In the genomic region with DNA sequence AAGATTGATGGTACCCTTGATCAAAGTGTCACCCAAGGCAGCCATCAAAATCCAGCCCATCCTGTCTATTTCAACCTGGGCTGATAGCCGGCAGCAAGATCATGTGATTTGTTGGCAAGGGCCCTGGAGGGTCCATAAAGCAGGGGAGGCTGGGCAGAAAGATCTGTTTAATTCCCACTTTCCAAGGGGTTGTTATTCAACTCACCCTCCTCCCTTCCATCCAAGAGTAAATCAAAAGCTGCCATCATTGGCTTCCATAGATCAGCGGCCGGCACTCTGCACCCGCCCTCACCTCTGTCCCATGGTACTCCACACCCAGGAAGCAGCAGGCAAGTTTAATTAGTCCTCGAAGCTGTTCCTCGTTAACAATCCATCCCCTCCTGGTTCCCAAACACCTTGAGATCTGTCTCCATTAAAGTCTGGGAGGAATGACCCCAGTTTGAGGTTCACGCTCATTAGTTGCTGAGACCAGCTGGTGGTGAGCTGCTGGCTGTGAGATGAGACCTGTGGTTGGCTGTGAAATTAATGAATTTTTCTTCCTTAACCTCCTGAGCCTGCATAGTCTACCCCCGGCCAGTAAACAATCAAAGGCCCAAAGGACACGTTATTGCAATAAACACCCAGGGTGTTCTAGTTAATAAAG, we compare ENCODE assay signal across 16 cellular contexts.
"Had no signal": no experiment of that assay in that cellular context is flagged by ENCODE, and none has a peak within 500 bp of the region (broad histone marks: within the 10 kb centered on the region; RNA-seq: fewer than 3 reads in every experiment).

No MANE protein-coding gene starts in this region.

- H3K4me1 ChIP-seq: colonic mucosa, gastroesophageal sphincter, psoas muscle, stomach, transverse colon had no signal

- H3K27ac ChIP-seq: colonic mucosa, esophagus squamous epithelium, gastroesophageal sphincter, psoas muscle, stomach, thoracic aorta, transverse colon had no signal

- H3K4me3 ChIP-seq: colonic mucosa, esophagus squamous epithelium, gastroesophageal sphincter, lung, psoas muscle, stomach, thoracic aorta, transverse colon had no signal

- H3K36me3 ChIP-seq: colonic mucosa, esophagus squamous epithelium, gastroesophageal sphincter, stomach, thoracic aorta, transverse colon had no signal

- H3K9me3 ChIP-seq: colonic mucosa, esophagus squamous epithelium, psoas muscle, thoracic aorta, transverse colon had no signal

- H3K27ac Mint-ChIP-seq: natural killer cell treated with Interleukin-12 subunit alpha and Interleukin-12 subunit beta and Interleukin-15 and Interleukin-18, amount 100 ng/mL, for 72 hours had no signal

- H3K9me3 Mint-ChIP-seq: natural killer cell treated with Interleukin-12 subunit alpha and Interleukin-12 subunit beta and Interleukin-15 and Interleukin-18, amount 100 ng/mL, for 72 hours had no signal

- DNase-seq: colonic mucosa; dermis blood vessel endothelial cell; esophagus squamous epithelium; glutamatergic neuron; left ventricle myocardium superior; psoas muscle; small intestine; stimulated activated CD4-positive, alpha-beta T cell treated with anti-CD3 and anti-CD28 coated beads, Interleukin-12 subunit alpha, Interleukin-12 subunit beta, amount 100 ng/mL, for 4 hours; stimulated activated naive CD4-positive, alpha-beta T cell; stomach; substantia nigra; transverse colon had no signal

- H3K27me3 ChIP-seq: colonic mucosa, gastroesophageal sphincter, stomach, transverse colon had no signal

- H3K36me3 Mint-ChIP-seq: natural killer cell treated with Interleukin-12 subunit alpha and Interleukin-12 subunit beta and Interleukin-15 and Interleukin-18, amount 100 ng/mL, for 72 hours had no signal

- ATAC-seq: gastroesophageal sphincter; left ventricle myocardium superior; natural killer cell treated with Interleukin-12 subunit alpha and Interleukin-12 subunit beta and Interleukin-15 and Interleukin-18, amount 100 ng/mL, for 72 hours; psoas muscle had no signal

- H3K4me3 Mint-ChIP-seq: natural killer cell treated with Interleukin-12 subunit alpha and Interleukin-12 subunit beta and Interleukin-15 and Interleukin-18, amount 100 ng/mL, for 72 hours had no signal
